9 cellular contexts compared by ENCODE assay signal in the genomic region with DNA sequence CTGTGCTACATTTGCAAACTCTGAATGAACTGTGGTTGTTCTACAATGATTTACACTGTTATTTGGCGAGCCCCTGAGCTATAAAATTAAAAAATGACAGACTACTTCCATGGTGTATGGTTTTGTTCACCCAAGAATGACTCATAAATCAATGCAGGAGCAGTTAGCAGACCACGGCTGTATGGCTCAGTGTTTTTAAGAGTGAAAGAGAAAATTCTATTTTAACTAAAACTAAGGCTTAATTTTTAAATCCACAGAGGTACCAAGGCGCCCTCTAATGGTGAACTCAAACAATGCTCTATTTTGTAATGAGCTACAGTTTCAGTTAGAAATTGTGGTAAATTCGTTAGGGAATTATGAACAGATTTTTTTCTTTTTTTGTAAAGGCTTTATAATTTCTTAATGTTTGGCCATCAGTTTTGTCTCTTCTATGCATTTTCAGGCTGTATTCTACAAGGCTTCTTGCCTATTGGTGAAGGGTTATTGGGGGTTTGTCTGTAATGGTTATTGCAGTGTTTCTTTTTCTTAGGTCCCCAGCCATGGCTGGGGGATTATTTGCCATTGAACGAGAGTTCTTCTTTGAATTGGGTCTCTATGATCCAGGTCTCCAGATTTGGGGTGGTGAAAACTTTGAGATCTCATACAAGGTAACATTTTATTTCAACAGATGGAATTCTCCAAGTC. TPM values are rescaled to one million over a fixed set of nuclear protein-coding genes. Genes with fewer than 3 reads are reported as not detected.
DNase-seq lines count a peak whose midpoint lies in the region; ATAC-seq and TF ChIP-seq lines count a peak whose summit lies in the region.
"Had no signal": no experiment of that assay in that cellular context is flagged by ENCODE, and none has a peak within 500 bp of the region (broad histone marks: within the 10 kb centered on the region; RNA-seq: fewer than 3 reads in every experiment).

No MANE protein-coding gene starts in this region.

- no peaks in the 10 kb centered on the region for H3K27me3 Mint-ChIP-seq in CD14-positive monocyte (ENCODE audit: low read depth in 3 of 3)

- intact Hi-C loops in CD14-positive monocyte (cut with micrococcal nuclease) (loop anchor here in 1 of 2 donors (5.0 kb wide), 1 partner anchor 289 kb away; no protein-coding TSS in a partner anchor), uterus (cut with DNase I; ENCODE audit: low total_unique reads) (no loop called here)

- no peak overlapping the region for H3K4me3 Mint-ChIP-seq in CD14-positive monocyte

- no peak for TF ChIP-seq POLR2A in uterus (IDR thresholded peaks at IDR 0.05)

- ATAC-seq in GM18498 (IDR thresholded peaks at IDR 0.05; ENCODE audit: unreplicated experiment), result peak; percentile 50
- no peak for ATAC-seq in HG02970 (IDR thresholded peaks at IDR 0.05; ENCODE audit: low FRiP score, unreplicated experiment)
- no peak for ATAC-seq in GM21786 (IDR thresholded peaks at IDR 0.05; ENCODE audit: unreplicated experiment)

- in situ Hi-C loops in astrocyte of the cerebellum (cut with HindIII; ENCODE audit: low sequenced_read_pairs), result no loop called here

- no peak overlapping the region for H3K4me3 ChIP-seq in Jurkat, Clone E6-1 (ENCODE audit: low read length)
- H3K4me3 ChIP-seq in astrocyte of the cerebellum (ENCODE audit: low read depth, low read length), result no peak overlapping the region
- no peak overlapping the region for H3K4me3 ChIP-seq in uterus
- H3K4me3 ChIP-seq: SJSA1 had no signal

- H3K9me3 ChIP-seq in uterus, result no peaks in the 10 kb centered on the region
- H3K9me3 ChIP-seq: SJSA1 had no signal

- TF ChIP-seq CTCF in CD14-positive monocyte (IDR thresholded peaks at IDR 0.05) (peak; percentile 85), astrocyte of the cerebellum (IDR thresholded peaks at IDR 0.05; ENCODE audit: low read depth, low read length, missing control alignments) (peak; percentile 66), uterus (IDR thresholded peaks at IDR 0.05) (peak; percentile 49 to 75 (median 66))

- no peaks in the 10 kb centered on the region for H3K36me3 ChIP-seq in uterus
- H3K36me3 ChIP-seq: SJSA1 had no signal

- H3K27ac Mint-ChIP-seq in CD14-positive monocyte, result peak overlapping the region in 1 of 7 donors; percentile 84

- H3K36me3 Mint-ChIP-seq in CD14-positive monocyte, result peaks cover 42 to 58% of the 10 kb centered on the region in 2 donors

- peaks cover 3% of the 10 kb centered on the region for H3K4me1 Mint-ChIP-seq in CD14-positive monocyte

- H3K4me1 ChIP-seq in uterus, result peaks cover 0 to 4% of the 10 kb centered on the region in 2 donors
- H3K4me1 ChIP-seq: SJSA1 had no signal

- peak overlapping the region in 1 of 2 donors; percentile 23 for H3K27ac ChIP-seq in uterus
- H3K27ac ChIP-seq: SJSA1 had no signal

- DNase-seq in CD14-positive monocyte (ENCODE audit: low spot score) (no peak), astrocyte of the cerebellum (ENCODE audit: low read depth) (peak; percentile 57), kidney tubule cell (ENCODE audit: low spot score) (peak; percentile 82), uterus (peak in 1 of 2 donors; percentile 34)
- peak; percentile 49 for DNase-seq in Jurkat, Clone E6-1 (ENCODE audit: low read depth, low spot score)

- H3K9me3 Mint-ChIP-seq in CD14-positive monocyte, result no peaks in the 10 kb centered on the region

- H3K27me3 ChIP-seq in uterus, result no peaks in the 10 kb centered on the region
- H3K27me3 ChIP-seq: SJSA1 had no signal

RNA-seq across cellular contexts. Expression of a gene that starts 32.5 kb away (rescaled TPM):
- polyA plus RNA-seq in CD14-positive monocyte, result 100 to 1,000 TPM; 248 to 299 TPM
- 995 TPM for polyA plus RNA-seq in Jurkat, Clone E6-1 (2012; ENCODE audit: insufficient read depth, insufficient read length)
- 100 to 1,000 TPM in 1 of 4 donors, 10 to 100 TPM in 3; 19.4 to 194 (median 74.3) TPM for total RNA-seq in uterus
